8 cellular contexts compared by ENCODE assay signal in genomic region chr4:122827258-122827887, GRCh38. TPM values are rescaled to one million over a fixed set of nuclear protein-coding genes. Genes with fewer than 3 reads are reported as not detected.
A peak's percentile ranks its signal among the peaks of the same experiment; 100 is the strongest.
DNase-seq lines count a peak whose midpoint lies in the region; ATAC-seq and TF ChIP-seq lines count a peak whose summit lies in the region.

No MANE protein-coding gene starts in this region.

- no peak overlapping the region for H4K5ac ChIP-seq in mesendoderm (ENCODE audit: low read length)

- H2BK5ac ChIP-seq in mesendoderm (ENCODE audit: low read length) = peak overlapping the region; percentile 17

- H3K4me1 Mint-ChIP-seq in endodermal cell = peaks cover 16% of the 10 kb centered on the region

- WGBS in endodermal cell (ENCODE audit: insufficient coverage in 1 of 2, insufficient read length in 1 of 2), 2 experiments = 0% methylated on average over 24 to 58 of the region's 58 CpGs
- WGBS in mesendoderm (ENCODE audit: extremely low coverage, insufficient coverage, low lambda C conversion rate) = no CpG with 5 or more reads among the region's 58 CpGs
- WGBS in suprapubic skin = 2% methylated on average over 35 of the region's 58 CpGs

- peak overlapping the region; percentile 30 for H2BK120ac ChIP-seq in mesendoderm (ENCODE audit: low read depth, low read length)

- DNase-seq in GM12864 (ENCODE audit: low read depth) (no peak), WERI-Rb-1 (peak; percentile 67), endodermal cell (peak; percentile 73), mesendoderm (peak; percentile 62), suprapubic skin (ENCODE audit: low spot score in 2 of 2) (peak; percentile 75 to 81), H4 (ENCODE audit: low spot score) (no peak)

- H3K9me3 Mint-ChIP-seq in endodermal cell = no peaks in the 10 kb centered on the region

- peak overlapping the region; percentile 91 for H3K27ac Mint-ChIP-seq in endodermal cell

- H3K4me3 ChIP-seq in GM12864 (ENCODE audit: low read depth, low read length) = peak overlapping the region; percentile 83
- peak overlapping the region; percentile 86 for H3K4me3 ChIP-seq in WERI-Rb-1 (ENCODE audit: low read depth, low read length)
- peak overlapping the region; percentile 83 for H3K4me3 ChIP-seq in endodermal cell (ENCODE audit: low read length)
- peak overlapping the region; percentile 81 for H3K4me3 ChIP-seq in mesendoderm (ENCODE audit: low read length)
- H3K4me3 ChIP-seq in suprapubic skin = peak overlapping the region; percentile 74

- H3K79me2 ChIP-seq in mesendoderm (ENCODE audit: control insufficient read depth, insufficient read depth, low read length) = peaks cover 44% of the 10 kb centered on the region

- no peak for TF ChIP-seq POLR2A in suprapubic skin (IDR thresholded peaks at IDR 0.05)

- H3K4me1 ChIP-seq in endodermal cell (ENCODE audit: control insufficient read depth, insufficient read depth, low read length) = no peaks in the 10 kb centered on the region
- peaks cover 6% of the 10 kb centered on the region for H3K4me1 ChIP-seq in mesendoderm (ENCODE audit: control insufficient read depth, low read depth, low read length)
- H3K4me1 ChIP-seq in suprapubic skin = peaks cover 26% of the 10 kb centered on the region

- peak; percentile 17 for TF ChIP-seq CTCF in GM12864 (IDR thresholded peaks at IDR 0.05; ENCODE audit: low read depth, low read length, missing control alignments)
- TF ChIP-seq CTCF in WERI-Rb-1 (IDR thresholded peaks at IDR 0.05; ENCODE audit: low read depth, low read length) = peak; percentile 49
- TF ChIP-seq CTCF in endodermal cell (conservative IDR thresholded peaks at IDR 0.05) = no peak
- no peak for TF ChIP-seq CTCF in suprapubic skin (IDR thresholded peaks at IDR 0.05)

- H3K18ac ChIP-seq in mesendoderm (ENCODE audit: low read length) = peak overlapping the region; percentile 100

- peak overlapping the region; percentile 82 for H3K23ac ChIP-seq in mesendoderm (ENCODE audit: low read length)

- no peak overlapping the region for H2BK15ac ChIP-seq in mesendoderm (replicated peaks; ENCODE audit: low read depth)

- peaks cover 3% of the 10 kb centered on the region; the same call in 1 of the 2 replicates for H3K36me3 ChIP-seq in WERI-Rb-1
- H3K36me3 ChIP-seq in endodermal cell (ENCODE audit: control insufficient read depth, insufficient read depth, low read length) = no peaks in the 10 kb centered on the region
- H3K36me3 ChIP-seq in mesendoderm (ENCODE audit: control insufficient read depth, insufficient read depth, low read length) = no peaks in the 10 kb centered on the region
- no peaks in the 10 kb centered on the region for H3K36me3 ChIP-seq in suprapubic skin

- peak overlapping the region; percentile 59 for H4K8ac ChIP-seq in mesendoderm (ENCODE audit: low read depth, low read length)

- H3K27me3 ChIP-seq in WERI-Rb-1 (ENCODE audit: insufficient read depth, low read depth, severe bottlenecking) (no peaks in the 10 kb centered on the region), endodermal cell (ENCODE audit: control insufficient read depth, insufficient read depth, low read length, poor library complexity, severe bottlenecking) (peaks cover 37% of the 10 kb centered on the region), mesendoderm (ENCODE audit: insufficient read depth, low read length, poor library complexity) (no peaks in the 10 kb centered on the region), suprapubic skin (peaks cover 17% of the 10 kb centered on the region)

- H3K4ac ChIP-seq in mesendoderm (ENCODE audit: low read depth, low read length) = peak overlapping the region; percentile 97

- H3K27me3 Mint-ChIP-seq in endodermal cell (ENCODE audit: insufficient read depth) = peaks cover 16% of the 10 kb centered on the region

- ATAC-seq in GM21381 (IDR thresholded peaks at IDR 0.05; ENCODE audit: unreplicated experiment) (peak; percentile 64), HG03575 (IDR thresholded peaks at IDR 0.05; ENCODE audit: extremely low read depth, insufficient number of reproducible peaks, low FRiP score, unreplicated experiment) (peak; percentile 1)

- no peaks in the 10 kb centered on the region for H3K36me3 Mint-ChIP-seq in endodermal cell (ENCODE audit: low read depth)

- H3K4me2 ChIP-seq in mesendoderm (ENCODE audit: low read length) = peak overlapping the region; percentile 68

- TF ChIP-seq EP300 in suprapubic skin (IDR thresholded peaks at IDR 0.05) = no peak

- peaks cover 2% of the 10 kb centered on the region for H3K79me1 ChIP-seq in mesendoderm (ENCODE audit: low read length)

- H3K9me3 ChIP-seq in WERI-Rb-1 (ENCODE audit: severe bottlenecking) = no peaks in the 10 kb centered on the region
- no peaks in the 10 kb centered on the region for H3K9me3 ChIP-seq in endodermal cell (ENCODE audit: control insufficient read depth, low read length)
- no peaks in the 10 kb centered on the region for H3K9me3 ChIP-seq in suprapubic skin

- H3K27ac ChIP-seq in WERI-Rb-1 = peak overlapping the region; percentile 47
- peak overlapping the region; percentile 47 for H3K27ac ChIP-seq in endodermal cell (ENCODE audit: low read depth, low read length)
- peak overlapping the region; percentile 33 for H3K27ac ChIP-seq in mesendoderm (ENCODE audit: low read depth, low read length)
- peak overlapping the region; percentile 78 for H3K27ac ChIP-seq in suprapubic skin

- no peak overlapping the region for H2AK5ac ChIP-seq in mesendoderm (ENCODE audit: low read length)

- peak overlapping the region; percentile 36 for H3K9ac ChIP-seq in endodermal cell (ENCODE audit: extremely low read depth, low read length, poor library complexity, severe bottlenecking)
- H3K9ac ChIP-seq in mesendoderm (ENCODE audit: low read length) = peak overlapping the region; percentile 87

- H3K56ac ChIP-seq in mesendoderm (ENCODE audit: low read length) = peak overlapping the region; percentile 94

- H3K4me3 Mint-ChIP-seq in endodermal cell = peak overlapping the region; percentile 74

RNA-seq across cellular contexts. Expression of gene FGF2, which starts 0.7 kb away (rescaled TPM):
- 10 to 100 TPM; 12.5 to 18.5 TPM for total RNA-seq in endodermal cell
- polyA plus RNA-seq in endodermal cell (2013, experiment 1 of 2) = 15.6 TPM
- 9.1 TPM for polyA plus RNA-seq in endodermal cell (2013, experiment 2 of 2)
- 39.2 TPM for polyA plus RNA-seq in mesendoderm (2013, experiment 1 of 2)
- polyA plus RNA-seq in mesendoderm (2013, experiment 2 of 2) = 41.4 TPM
- total RNA-seq in suprapubic skin = 1 to 10 TPM; 3.0 to 8.2 (median 5.8) TPM
- total RNA-seq in H4 (2014; rRNA removed; shearing (Covaris generic)) = 3.1 and 4.9 TPM in 2 replicates

Comparison
In these comparisons a context has a peak if more than half of its experiments do, and no peak if none do; other contexts are left out.
1. DNase-seq: peak in WERI-Rb-1 (single experiment), endodermal cell (single experiment), mesendoderm (single experiment) and suprapubic skin (2 of 2); none in GM12864 (single experiment) and H4 (single experiment).
2. CTCF ChIP-seq: peak in GM12864 (single experiment) and WERI-Rb-1 (single experiment); none in endodermal cell (single experiment) and suprapubic skin (0 of 2).
3. Peak in every context shown above with its lines, with median percentiles within 50 percentile points of each other: H3K4me3 ChIP-seq and H3K27ac ChIP-seq.